In the genomic region with DNA sequence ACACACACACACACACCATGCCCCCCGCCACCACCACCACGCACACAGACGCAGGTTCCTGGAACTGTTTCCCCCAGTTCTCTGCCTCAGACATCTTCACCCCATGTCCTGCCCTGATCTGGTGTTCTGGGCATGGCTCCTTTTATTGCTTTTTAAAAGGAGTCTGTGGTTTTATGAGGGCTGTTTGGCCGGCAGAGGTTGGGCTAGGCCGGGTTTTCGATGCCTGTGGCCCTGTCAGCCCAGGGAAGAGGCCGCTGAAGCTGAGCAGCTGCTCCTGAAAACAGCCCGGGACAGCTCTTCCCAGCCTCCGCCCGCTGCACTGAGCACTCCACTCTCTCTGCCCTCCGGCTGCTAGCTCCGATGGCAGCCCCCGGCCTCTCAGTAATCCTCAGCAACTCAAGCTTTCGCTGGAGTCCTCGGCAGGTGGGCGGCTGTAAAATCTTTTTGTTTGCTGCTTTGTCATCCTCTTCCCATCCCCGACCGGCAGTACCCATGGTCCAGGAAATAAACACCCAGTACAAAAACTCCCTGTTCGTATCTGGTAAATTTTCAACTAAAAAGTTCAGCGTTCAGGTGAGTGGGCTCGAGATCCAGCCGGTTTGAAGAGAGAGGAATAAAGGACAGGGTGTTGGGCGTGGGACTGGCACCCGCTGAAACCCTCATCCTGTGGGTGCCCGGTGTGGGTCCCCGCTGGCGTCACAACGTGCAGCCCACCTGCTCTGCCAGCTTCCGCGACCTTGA, we compare ENCODE assay signal across 10 cellular contexts.
DNase-seq lines count a peak whose midpoint lies in the region; ATAC-seq and TF ChIP-seq lines count a peak whose summit lies in the region.
"Had no signal": no experiment of that assay in that cellular context is flagged by ENCODE, and none has a peak within 500 bp of the region (broad histone marks: within the 10 kb centered on the region; RNA-seq: fewer than 3 reads in every experiment).

No MANE protein-coding gene starts in this region.

- H3K36me3 Mint-ChIP-seq in stimulated activated naive CD8-positive, alpha-beta T cell treated with anti-CD3 and anti-CD28 coated beads, Interleukin-15, Interleukin-2, amounts not matched to agents 100 ng/mL and 50 ng/mL, for 24 hours (ENCODE audit: low read depth): no peaks in the 10 kb centered on the region

- DNase-seq in amniotic epithelial cell (ENCODE audit: low read depth) (peak; percentile 72), islet precursor cell (peak; percentile 96), omental fat pad (ENCODE audit: low spot score) (no peak)
- DNase-seq: NCI-H187 treated with DMSO at 0.1 percent for 48 hours had no signal

- H3K36me3 ChIP-seq in HUES64 (ENCODE audit: insufficient read depth, low read length): no peaks in the 10 kb centered on the region
- H3K36me3 ChIP-seq: neutrophil had no signal

- no peak overlapping the region for H3K9ac ChIP-seq in HUES64 (ENCODE audit: low read depth, low read length)

- peak overlapping the region; percentile 69 for H3K27ac Mint-ChIP-seq in stimulated activated naive CD8-positive, alpha-beta T cell treated with anti-CD3 and anti-CD28 coated beads, Interleukin-15, Interleukin-2, amounts not matched to agents 100 ng/mL and 50 ng/mL, for 24 hours

- peaks cover 34% of the 10 kb centered on the region for H3K4me1 ChIP-seq in HUES64 (ENCODE audit: insufficient read depth, low read length)

- no peak for ATAC-seq in GM18517 (IDR thresholded peaks at IDR 0.05; ENCODE audit: unreplicated experiment)
- ATAC-seq in HG02588 (IDR thresholded peaks at IDR 0.05; ENCODE audit: unreplicated experiment): no peak
- ATAC-seq in omental fat pad (ENCODE audit: low FRiP score): no peak
- ATAC-seq in GM18511 (IDR thresholded peaks at IDR 0.05; ENCODE audit: unreplicated experiment): no peak

- peaks cover 20% of the 10 kb centered on the region for H3K27me3 Mint-ChIP-seq in stimulated activated naive CD8-positive, alpha-beta T cell treated with anti-CD3 and anti-CD28 coated beads, Interleukin-15, Interleukin-2, amounts not matched to agents 100 ng/mL and 50 ng/mL, for 24 hours

- no peaks in the 10 kb centered on the region for H3K9me3 Mint-ChIP-seq in stimulated activated naive CD8-positive, alpha-beta T cell treated with anti-CD3 and anti-CD28 coated beads, Interleukin-15, Interleukin-2, amounts not matched to agents 100 ng/mL and 50 ng/mL, for 24 hours

- WGBS in HUES64: 32% methylated on average over 30 of the region's 30 CpGs

- TF ChIP-seq CTCF in omental fat pad (IDR thresholded peaks at IDR 0.05): no peak

- H3K4me3 ChIP-seq in HUES64 (ENCODE audit: low read length): 0 out of 2 replicates have a peak overlapping the region, but pooled peaks have one; percentile 4

- peak overlapping the region; percentile 73 for H3K4me3 Mint-ChIP-seq in stimulated activated naive CD8-positive, alpha-beta T cell treated with anti-CD3 and anti-CD28 coated beads, Interleukin-15, Interleukin-2, amounts not matched to agents 100 ng/mL and 50 ng/mL, for 24 hours

- H3K4me1 Mint-ChIP-seq in stimulated activated naive CD8-positive, alpha-beta T cell treated with anti-CD3 and anti-CD28 coated beads, Interleukin-15, Interleukin-2, amounts not matched to agents 100 ng/mL and 50 ng/mL, for 24 hours (ENCODE audit: low read depth): peaks cover 17% of the 10 kb centered on the region

- peaks cover 14% of the 10 kb centered on the region; the same call in 1 of the 2 replicates for H3K27me3 ChIP-seq in HUES64 (ENCODE audit: insufficient read depth, low read length)

- no peaks in the 10 kb centered on the region for H3K9me3 ChIP-seq in HUES64 (ENCODE audit: insufficient read depth, low read depth, low read length)
- H3K9me3 ChIP-seq: neutrophil had no signal

- peak overlapping the region; percentile 44; the same call in 1 of the 2 replicates for H3K27ac ChIP-seq in HUES64 (ENCODE audit: low read depth, low read length)
- H3K27ac ChIP-seq: neutrophil had no signal
